12 cellular contexts compared by ENCODE assay signal in the genomic region with DNA sequence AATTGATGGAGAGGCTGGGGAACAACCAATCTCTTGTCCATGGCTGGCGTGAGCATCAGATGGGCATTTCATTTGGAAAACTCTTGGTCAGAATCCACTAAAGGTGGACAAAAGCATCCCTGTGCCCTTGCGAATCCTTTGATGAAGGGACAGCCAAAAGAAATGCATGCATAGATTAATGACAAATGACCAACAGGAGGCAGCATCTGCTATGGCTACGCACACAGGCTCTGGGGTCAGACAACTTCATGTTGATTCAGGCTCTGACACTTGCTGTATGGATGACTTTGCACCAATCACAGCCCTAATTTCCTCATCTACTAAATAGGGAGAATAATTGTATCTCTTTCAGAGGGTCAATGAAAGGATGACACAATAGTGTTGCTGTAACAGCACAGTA.
DNase-seq lines count a peak whose midpoint lies in the region; ATAC-seq and TF ChIP-seq lines count a peak whose summit lies in the region.
"Had no signal": no experiment of that assay in that cellular context is flagged by ENCODE, and none has a peak within 500 bp of the region (broad histone marks: within the 10 kb centered on the region; RNA-seq: fewer than 3 reads in every experiment).

No MANE protein-coding gene starts in this region.

- no peaks in the 10 kb centered on the region for H3K79me2 ChIP-seq in GM23338 (replicated peaks; ENCODE audit: insufficient read depth)

- H3F3A ChIP-seq in GM23338 (replicated peaks; ENCODE audit: low read depth): no peaks in the 10 kb centered on the region

- no peaks in the 10 kb centered on the region for H3K36me3 ChIP-seq in GM23338 (ENCODE audit: insufficient read depth)
- H3K36me3 ChIP-seq in Panc1 (ENCODE audit: control insufficient read depth, insufficient read depth, low read length): no peaks in the 10 kb centered on the region

- POLR2A ChIA-PET in Panc1 (lab: Charles Lee): no interaction called here

- CTCF ChIA-PET in Panc1 (lab: Charles Lee): no interaction called here

- H4K20me1 ChIP-seq in GM23338 (replicated peaks; ENCODE audit: insufficient read depth): no peaks in the 10 kb centered on the region

- peak; percentile 60 to 75 for TF ChIP-seq CTCF in GM23338 (conservative IDR thresholded peaks at IDR 0.05; ENCODE audit: low read depth in 2 of 2)
- TF ChIP-seq CTCF in Panc1 (IDR thresholded peaks at IDR 0.05): peak; percentile 56

- intact Hi-C loops in Panc1 (cut with micrococcal nuclease; ENCODE audit: unreplicated experiment) (no loop called here), posterior vena cava (cut with DNase I) (no loop called here)

- H3K4me1 Mint-ChIP-seq in GM23338: no peaks in the 10 kb centered on the region; the same call in 2 of the 3 replicates

- no peaks in the 10 kb centered on the region for H3K9me2 ChIP-seq in GM23338 (ENCODE audit: insufficient read depth)

- no peaks in the 10 kb centered on the region for H3K9me3 ChIP-seq in Panc1 (ENCODE audit: control insufficient read depth, insufficient read depth, low read depth, low read length)

- no peak overlapping the region for H3K27ac Mint-ChIP-seq in GM23338
- H3K27ac Mint-ChIP-seq: stimulated activated naive CD8-positive, alpha-beta T cell treated with anti-CD3 and anti-CD28 coated beads, Interleukin-15, Interleukin-2, amounts not matched to agents 100 ng/mL and 50 ng/mL, for 24 hours had no signal

- DNase-seq in AML-193 (lab: John Stamatoyannopoulos, UW): peak; percentile 15 to 30
- peak; percentile 77 for DNase-seq in GM23338 (ENCODE audit: low spot score)
- DNase-seq in Panc1 (ENCODE audit: low read depth, low spot score): no peak
- peak; percentile 2 for DNase-seq in globus pallidus (ENCODE audit: low spot score)
- no peak for DNase-seq in activated CD8-positive, alpha-beta memory T cell treated with anti-CD3 and anti-CD28 coated beads, Interleukin-2, amount 50 U/mL, for 48 hours
- no peak for DNase-seq in stimulated activated CD4-positive, alpha-beta T cell treated with anti-CD3 and anti-CD28 coated beads, Interleukin-4, amount 100 ng/mL, for 24 hours
- DNase-seq in kidney glomerular epithelial cell (lab: John Stamatoyannopoulos, UW): no peak
- no peak for DNase-seq in posterior vena cava (ENCODE audit: low spot score)
- DNase-seq: activated CD4-positive, alpha-beta T cell treated with anti-CD3 and anti-CD28 coated beads, Interleukin-2, amount 50 U/mL, for 4 hours; central memory CD4-positive, alpha-beta T cell; NCI-H510A treated with DMSO at 0.1 percent for 48 hours had no signal

- H3K4me1 ChIP-seq in GM23338 (ENCODE audit: insufficient read depth): no peaks in the 10 kb centered on the region
- no peaks in the 10 kb centered on the region for H3K4me1 ChIP-seq in Panc1 (ENCODE audit: control insufficient read depth, insufficient read depth, low read length)

- in situ Hi-C loops in Panc1 (cut with HindIII; ENCODE audit: low pct_unique_long_range_greater_than_20kb, low sequenced_read_pairs): no loop called here

- H3K27ac ChIP-seq in GM23338 (ENCODE audit: low read depth) (no peak overlapping the region), Panc1 (ENCODE audit: low read length) (no peak overlapping the region)

- H3K4me2 ChIP-seq in GM23338: no peak overlapping the region

- H3K36me3 Mint-ChIP-seq in GM23338 (ENCODE audit: low read depth): no peaks in the 10 kb centered on the region

- H3K4me3 ChIP-seq in GM23338 (no peak overlapping the region), Panc1 (ENCODE audit: low read depth in 2 of 2, low read length in 2 of 2) (no peak overlapping the region)

- peak; percentile 79 for ATAC-seq in GM23338
- ATAC-seq in Panc1: no peak

- H3K27me3 ChIP-seq in GM23338 (ENCODE audit: insufficient read depth) (no peaks in the 10 kb centered on the region), Panc1 (ENCODE audit: control insufficient read depth, insufficient read depth, low read length) (peaks cover 7% of the 10 kb centered on the region; the same call in 1 of the 2 replicates)

- BruUV-seq in Panc1 (replicated peaks; lab: Mats Ljungman, UMichigan): no TSS peak

- H3K4me3 Mint-ChIP-seq in GM23338: no peak overlapping the region
- H3K4me3 Mint-ChIP-seq: stimulated activated naive CD8-positive, alpha-beta T cell treated with anti-CD3 and anti-CD28 coated beads, Interleukin-15, Interleukin-2, amounts not matched to agents 100 ng/mL and 50 ng/mL, for 24 hours had no signal

- H3K27me3 Mint-ChIP-seq in GM23338 (ENCODE audit: insufficient read depth, low read depth, poor library complexity): no peaks in the 10 kb centered on the region

- H3K9me3 Mint-ChIP-seq in GM23338: no peaks in the 10 kb centered on the region
- H3K9me3 Mint-ChIP-seq: stimulated activated naive CD8-positive, alpha-beta T cell treated with anti-CD3 and anti-CD28 coated beads, Interleukin-15, Interleukin-2, amounts not matched to agents 100 ng/mL and 50 ng/mL, for 24 hours had no signal

- H2AFZ ChIP-seq in GM23338: no peak overlapping the region

TF ChIP-seq in GM23338, 12 proteins besides CTCF, POLR2A, EP300 and RAD21:
- no peak for TF ChIP-seq NANOG (IDR thresholded peaks at IDR 0.05; ENCODE audit: borderline replicate concordance)
- TF ChIP-seq CREB1 (CRISPR knock-in tag; IDR thresholded peaks at IDR 0.05; ENCODE audit: low read depth): peak; percentile 31; the same call in 1 of the 2 replicates

Comparison
In these comparisons a context has a peak if more than half of its experiments do, and no peak if none do; other contexts are left out.
1. DNase-seq: peak in AML-193 (2 of 2), GM23338 (single experiment) and globus pallidus (single experiment); none in Panc1 (single experiment), activated CD8-positive, alpha-beta memory T cell treated with anti-CD3 and anti-CD28 coated beads, Interleukin-2, amount 50 U/mL, for 48 hours (single experiment), stimulated activated CD4-positive, alpha-beta T cell treated with anti-CD3 and anti-CD28 coated beads, Interleukin-4, amount 100 ng/mL, for 24 hours (single experiment), kidney glomerular epithelial cell (single experiment) and posterior vena cava (single experiment).